In the genomic region with DNA sequence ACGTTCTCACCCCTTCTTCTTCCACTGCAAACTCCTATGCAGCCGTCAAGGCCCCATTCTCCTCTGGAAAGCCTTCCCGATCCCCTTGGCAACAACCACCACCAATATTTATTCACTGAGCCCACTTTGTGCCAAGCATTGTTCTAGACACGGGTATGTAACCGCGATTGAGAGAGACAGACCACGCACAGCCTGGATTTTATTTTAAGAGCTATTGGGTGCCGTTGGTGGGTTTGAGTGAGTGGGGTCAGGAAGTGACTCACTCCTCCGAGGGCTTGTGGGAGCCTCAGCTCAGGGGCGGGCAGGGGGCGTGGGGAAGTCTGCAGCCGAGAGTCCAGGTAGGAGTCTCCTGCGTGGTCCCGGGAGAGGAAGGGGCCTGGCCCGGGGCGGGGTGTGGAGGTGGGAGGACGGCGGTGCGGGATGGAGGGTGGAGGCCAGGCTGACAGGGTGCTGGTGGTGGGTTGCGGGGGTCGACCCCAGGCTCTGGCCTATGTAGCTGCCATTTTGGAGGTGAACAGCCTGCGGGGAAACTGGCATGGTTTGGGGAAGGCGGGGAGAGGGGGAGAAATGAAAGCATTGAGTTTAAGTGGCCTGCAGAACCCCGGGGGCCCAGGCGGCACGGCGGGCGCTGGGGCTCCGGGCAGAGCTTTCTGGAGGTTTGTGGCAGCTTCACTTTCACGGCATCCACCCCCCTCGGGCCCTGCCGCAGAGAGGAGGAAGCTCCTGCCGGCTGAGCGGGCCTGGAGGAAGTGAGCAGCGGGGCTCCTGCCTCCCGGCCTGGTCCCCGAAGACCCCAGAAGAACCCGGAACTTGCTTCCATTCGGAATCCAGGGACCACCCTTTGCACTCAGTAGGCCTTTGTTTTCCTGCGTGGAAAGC, we compare ENCODE assay signal across 8 cellular contexts. TPM values are rescaled to one million over a fixed set of nuclear protein-coding genes. Genes with fewer than 3 reads are reported as not detected.
DNase-seq lines count a peak whose midpoint lies in the region; ATAC-seq lines count a peak whose summit lies in the region.

No MANE protein-coding gene starts in this region.

- DNase-seq in KG1 (lab: John Stamatoyannopoulos, UW) (peak; percentile 70), cardiac septum (ENCODE audit: low spot score) (peak; percentile 85)
- peak; percentile 48 to 51 for DNase-seq in activated CD8-positive, alpha-beta memory T cell treated with anti-CD3 and anti-CD28 coated beads for 4 hours (ENCODE audit: low read depth in 2 of 2)
- DNase-seq in stimulated activated CD8-positive, alpha-beta memory T cell treated with anti-CD3 and anti-CD28 coated beads, Interleukin-12 subunit alpha, Interleukin-12 subunit beta, amount 100 ng/mL, for 1 hour (ENCODE audit: low read depth), result peak; percentile 39

- intact Hi-C loops in cardiac septum (cut with DNase I), result no loop called here

- peak overlapping the region; percentile 89 for H3K27ac ChIP-seq in BLaER1

- peaks cover 47% of the 10 kb centered on the region for H3K4me1 ChIP-seq in BLaER1

- H3K36me3 ChIP-seq in BLaER1, result peaks cover 15% of the 10 kb centered on the region; the same call in 1 of the 2 replicates

- ATAC-seq in GM18502 (IDR thresholded peaks at IDR 0.05; ENCODE audit: poor library complexity, unreplicated experiment) (no peak), GM19351 (IDR thresholded peaks at IDR 0.05; ENCODE audit: unreplicated experiment) (no peak), HG03457 (IDR thresholded peaks at IDR 0.05; ENCODE audit: unreplicated experiment) (no peak)

- peaks cover 35% of the 10 kb centered on the region for H4K20me1 ChIP-seq in BLaER1

- H3K9me3 ChIP-seq in BLaER1, result no peaks in the 10 kb centered on the region

- H3K9ac ChIP-seq in BLaER1, result peak overlapping the region; percentile 79

- peak overlapping the region; percentile 70 for H3K4me3 ChIP-seq in BLaER1

- no peaks in the 10 kb centered on the region; the same call in 1 of the 2 replicates for H3K27me3 ChIP-seq in BLaER1

- peak overlapping the region; percentile 97 for H3K4me2 ChIP-seq in BLaER1

RNA-seq across cellular contexts. Expression of a gene that starts 0.5 kb away (rescaled TPM):
- 2.1 TPM for total RNA-seq in cardiac septum
